ENCODE assay signal across 2 cellular contexts in genomic region chr16:18293337-18293956, GRCh38. TPM values are rescaled to one million over a fixed set of nuclear protein-coding genes. Genes with fewer than 3 reads are reported as not detected.
"Had no signal": no experiment of that assay in that cellular context is flagged by ENCODE, and none has a peak within 500 bp of the region (broad histone marks: within the 10 kb centered on the region; RNA-seq: fewer than 3 reads in every experiment).

No MANE protein-coding gene starts in this region.

RNA-seq across cellular contexts. Expression of gene NPIPA8, which starts 43.1 kb away (rescaled TPM):
- total RNA-seq: GM23248, H7 had no signal
- polyA plus RNA-seq: GM23248 had no signal
